18 cellular contexts compared by ENCODE assay signal in genomic region chr14:56561586-56561985, GRCh38.
A peak's percentile ranks its signal among the peaks of the same experiment; 100 is the strongest.
DNase-seq lines count a peak whose midpoint lies in the region; ATAC-seq, FAIRE-seq and TF ChIP-seq lines count a peak whose summit lies in the region.
"Had no signal": no experiment of that assay in that cellular context is flagged by ENCODE, and none has a peak within 500 bp of the region (broad histone marks: within the 10 kb centered on the region; RNA-seq: fewer than 3 reads in every experiment).

No MANE protein-coding gene starts in this region.

- DNase-seq in AG09309 (ENCODE audit: low read depth) (peak; percentile 44), HTR-8/SVneo (ENCODE audit: insufficient read length, low spot score) (no peak), fibroblast of mammary gland (ENCODE audit: low read depth) (peak; percentile 80), stromal cell of bone marrow (ENCODE audit: low read depth) (peak; percentile 36), NCI-H2196 (lab: John Stamatoyannopoulos, UW; ENCODE audit: unreplicated experiment) (no peak)
- DNase-seq in stimulated activated CD4-positive, alpha-beta T cell treated with anti-CD3 and anti-CD28 coated beads, Interleukin-4, amount 100 ng/mL, for 1 hour = no peak
- DNase-seq: 8988T; ACHN; CD8-positive, alpha-beta T cell; COR-L47; DMS153; DND-41; GDM1; H7 had no signal

- FAIRE-seq in HTR-8/SVneo (lab: Jason Lieb, UNC) = peak; percentile 93
- FAIRE-seq: D721Med, HepG2 had no signal

- TF ChIP-seq CTCF in AG09309 (IDR thresholded peaks at IDR 0.05; ENCODE audit: control insufficient read depth, insufficient read depth, low read depth, low read length, missing control alignments) (no peak), fibroblast of mammary gland (conservative IDR thresholded peaks at IDR 0.05; ENCODE audit: control insufficient read depth, insufficient read depth, low read depth, low read length) (no peak)

- no peak for ATAC-seq in HG02798 (IDR thresholded peaks at IDR 0.05; ENCODE audit: poor library complexity, unreplicated experiment)
- ATAC-seq: CD8-positive, alpha-beta T cell; GM23338; HepG2 had no signal

- H3K4me3 ChIP-seq in AG09309 (ENCODE audit: control insufficient read depth, low read depth, low read length) = no peak overlapping the region
- H3K4me3 ChIP-seq in fibroblast of mammary gland (ENCODE audit: control insufficient read depth, low read depth, low read length) = no peak overlapping the region
- H3K4me3 ChIP-seq: GM23338 had no signal

Comparison
In these comparisons a context has a peak if more than half of its experiments do, and no peak if none do; other contexts are left out.
1. DNase-seq: peak in AG09309 (single experiment), fibroblast of mammary gland (single experiment) and stromal cell of bone marrow (single experiment); none in HTR-8/SVneo (single experiment), stimulated activated CD4-positive, alpha-beta T cell treated with anti-CD3 and anti-CD28 coated beads, Interleukin-4, amount 100 ng/mL, for 1 hour (single experiment) and NCI-H2196 (single experiment).